10 cellular contexts compared by ENCODE assay signal in the genomic region with DNA sequence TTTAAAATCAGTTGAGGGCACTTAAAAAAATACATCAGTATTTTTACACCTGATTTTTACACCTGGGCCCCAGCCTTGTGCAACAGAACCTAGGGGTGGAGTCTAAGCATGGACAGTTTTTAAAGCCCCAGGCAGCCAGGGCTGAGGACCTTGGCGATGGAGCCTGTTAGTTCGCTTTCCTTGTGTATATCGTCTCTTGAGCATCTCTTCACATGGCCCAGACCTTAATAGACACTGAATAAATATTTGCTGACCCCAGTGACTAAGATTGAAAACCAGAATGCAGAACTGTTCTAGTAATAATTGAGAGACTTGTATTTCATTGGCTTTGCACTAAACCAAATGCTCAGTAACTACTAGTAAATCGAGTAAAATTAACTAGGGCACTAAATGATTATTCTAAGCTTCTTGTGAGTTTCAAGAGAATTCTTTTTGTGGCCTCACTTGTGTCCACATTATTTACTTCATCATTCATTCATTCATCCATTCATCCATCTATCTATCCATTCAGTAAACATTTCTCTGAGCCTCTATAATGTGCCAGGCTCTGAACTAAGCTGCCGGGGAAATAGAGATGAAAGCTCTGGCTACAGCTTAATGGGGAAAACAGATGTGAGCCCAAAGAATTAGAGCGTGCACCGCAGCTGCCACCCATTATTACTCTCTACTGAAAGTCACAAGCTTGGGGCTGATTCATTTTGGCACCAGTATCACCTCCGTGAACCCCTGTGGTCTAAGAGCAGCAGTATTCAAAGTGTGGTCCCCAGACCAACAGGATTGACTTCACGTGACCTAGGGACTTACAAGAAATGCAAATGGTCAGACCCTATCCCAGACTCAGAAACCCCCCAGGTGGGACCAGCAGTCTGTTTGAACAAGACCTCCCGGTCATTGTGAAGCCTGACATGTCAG.
DNase-seq lines count a peak whose midpoint lies in the region; ATAC-seq and TF ChIP-seq lines count a peak whose summit lies in the region.
"Had no signal": no experiment of that assay in that cellular context is flagged by ENCODE, and none has a peak within 500 bp of the region (broad histone marks: within the 10 kb centered on the region; RNA-seq: fewer than 3 reads in every experiment).

No MANE protein-coding gene starts in this region.

- H3K27ac ChIP-seq in VCaP: peak overlapping the region; percentile 66
- H3K27ac ChIP-seq: SK-N-MC had no signal

- ATAC-seq in HG02798 (IDR thresholded peaks at IDR 0.05; ENCODE audit: poor library complexity, unreplicated experiment): peak; percentile 70
- ATAC-seq in stimulated activated naive CD8-positive, alpha-beta T cell treated with anti-CD3 and anti-CD28 coated beads, Interleukin-15, Interleukin-2, amounts not matched to agents 100 U/mL and 50 U/mL, for 24 hours: peak; percentile 28

- no peak for TF ChIP-seq CTCF in VCaP (conservative IDR thresholded peaks at IDR 0.05)

- peak; percentile 32 for DNase-seq in activated naive CD4-positive, alpha-beta T cell treated with Interleukin-2 at 50 U/mL for 16 hours
- no peak for DNase-seq in activated naive CD4-positive, alpha-beta T cell (lab: John Stamatoyannopoulos, UW)
- DNase-seq in stimulated activated naive CD8-positive, alpha-beta T cell treated with anti-CD3 and anti-CD28 coated beads, Interleukin-15, Interleukin-2, amounts not matched to agents 100 U/mL and 50 U/mL, for 24 hours: no peak
- DNase-seq in midbrain (lab: John Stamatoyannopoulos, UW): no peak
- no peak for DNase-seq in OCI-M1 (lab: John Stamatoyannopoulos, UW)
- no peak for DNase-seq in NOMO-1 (lab: John Stamatoyannopoulos, UW; ENCODE audit: unreplicated experiment in 2 of 2)
- DNase-seq: DND-41 had no signal
